Comparison of ENCODE assay signal across 8 cellular contexts in genomic region chr2:221571108-221571390, GRCh38. TPM values are rescaled to one million over a fixed set of nuclear protein-coding genes. Genes with fewer than 3 reads are reported as not detected.
DNase-seq lines count a peak whose midpoint lies in the region; ATAC-seq and TF ChIP-seq lines count a peak whose summit lies in the region.

No MANE protein-coding gene starts in this region.

- H3K36me3 ChIP-seq in BJ (ENCODE audit: control insufficient read depth, insufficient read depth, low read length) (no peaks in the 10 kb centered on the region), PC-3 (ENCODE audit: low read depth, low read length) (no peaks in the 10 kb centered on the region), muscle layer of duodenum (ENCODE audit: control insufficient read depth in 1 of 2, insufficient read depth in 2 of 2, low read length in 2 of 2) (no peaks in the 10 kb centered on the region)

- H3K27me3 ChIP-seq in BJ (ENCODE audit: control insufficient read depth, insufficient read depth, low read length) (no peaks in the 10 kb centered on the region), PC-3 (ENCODE audit: low read length) (peaks cover 22% of the 10 kb centered on the region), muscle layer of duodenum (ENCODE audit: low read depth, low read length) (peaks cover 28% of the 10 kb centered on the region)

- H3K27me3 Mint-ChIP-seq in chondrocyte (ENCODE audit: low read depth): peaks cover 21% of the 10 kb centered on the region

- no peak for DNase-seq in BJ (ENCODE audit: low read depth)
- no peak for DNase-seq in PC-3
- DNase-seq in chondrocyte (ENCODE audit: low spot score): no peak
- DNase-seq in mesenteric fat pad (ENCODE audit: low spot score): no peak
- DNase-seq in omental fat pad (ENCODE audit: low spot score): no peak
- no peak for DNase-seq in NCI-H2171 treated with DMSO at 0.1 percent for 48 hours (lab: John Stamatoyannopoulos, UW)

- TF ChIP-seq CTCF in BJ (IDR thresholded peaks at IDR 0.05; ENCODE audit: insufficient read depth, low read depth, low read length) (no peak), PC-3 (conservative IDR thresholded peaks at IDR 0.05; ENCODE audit: low read depth, low read length) (no peak), chondrocyte (IDR thresholded peaks at IDR 0.05) (no peak), omental fat pad (IDR thresholded peaks at IDR 0.05) (no peak)

- H3K4me2 ChIP-seq in PC-3 (ENCODE audit: low read length): peak overlapping the region; percentile 100

- no peaks in the 10 kb centered on the region for H3K9me3 Mint-ChIP-seq in chondrocyte (ENCODE audit: low read depth)

- BruUV-seq in PC-3 (replicated peaks; lab: Mats Ljungman, UMichigan): no TSS peak

- no peak overlapping the region; the same call in 1 of the 2 replicates for H2AFZ ChIP-seq in PC-3 (ENCODE audit: low read length)

- no peaks in the 10 kb centered on the region for H3K79me2 ChIP-seq in PC-3 (ENCODE audit: low read length)

- POLR2A ChIA-PET in BJ (lab: Charles Lee): interaction anchor here (0.6 kb wide), 2 partner anchors 149 to 564 kb away, joined by 4 to 10 read pairs; no protein-coding TSS in a partner anchor
- POLR2A ChIA-PET in PC-3 (lab: Charles Lee; ENCODE audit: unreplicated experiment): no interaction called here

- CTCF ChIA-PET in BJ (lab: Yijun Ruan, JAX): interaction anchor here (0.7 kb wide), 3 partner anchors 85 to 1531 kb away, joined by 4 read pairs; no protein-coding TSS in a partner anchor
- CTCF ChIA-PET in PC-3 (lab: Charles Lee): no interaction called here

- ATAC-seq in PC-3: no peak
- ATAC-seq in omental fat pad (ENCODE audit: low FRiP score): no peak
- no peak for ATAC-seq in GM19397 (IDR thresholded peaks at IDR 0.05; ENCODE audit: unreplicated experiment)

- H3K9me2 ChIP-seq in PC-3 (replicated peaks; ENCODE audit: low read length): no peaks in the 10 kb centered on the region

- no peaks in the 10 kb centered on the region for H3K9me3 ChIP-seq in PC-3 (ENCODE audit: low read length)
- H3K9me3 ChIP-seq in muscle layer of duodenum (ENCODE audit: control insufficient read depth in 1 of 2, low read length in 2 of 2): no peaks in the 10 kb centered on the region

- H3K36me3 Mint-ChIP-seq in chondrocyte (ENCODE audit: low read depth): no peaks in the 10 kb centered on the region

- peaks cover 18% of the 10 kb centered on the region; the same call in 1 of the 2 replicates for H3K4me1 ChIP-seq in PC-3 (ENCODE audit: insufficient read depth, low read length)
- H3K4me1 ChIP-seq in muscle layer of duodenum (ENCODE audit: control insufficient read depth in 1 of 2, insufficient read depth in 2 of 2, low read length in 2 of 2): peaks cover 0 to 38% of the 10 kb centered on the region in 2 donors

- H3K9ac ChIP-seq in PC-3 (ENCODE audit: low read length): no peak overlapping the region

- H4K20me1 ChIP-seq in PC-3 (ENCODE audit: low read length): no peaks in the 10 kb centered on the region

- H3K4me3 ChIP-seq in BJ (ENCODE audit: low read depth, low read length) (peak overlapping the region; percentile 57), PC-3 (ENCODE audit: low read length) (peak overlapping the region; percentile 96), muscle layer of duodenum (ENCODE audit: low read depth in 1 of 2, low read length in 2 of 2) (peak overlapping the region; percentile 78 to 96)

- H3K27ac ChIP-seq in PC-3 (ENCODE audit: low read length): no peak overlapping the region
- H3K27ac ChIP-seq in muscle layer of duodenum (ENCODE audit: low read length): no peak overlapping the region

- intact Hi-C loops in PC-3 (cut with micrococcal nuclease): loop anchor here (5.0 to 10.0 kb wide), 7 partner anchors 54 to 1294 kb away; no protein-coding TSS in a partner anchor

- H3K27ac Mint-ChIP-seq in chondrocyte (ENCODE audit: unreplicated experiment): no peak overlapping the region

- H3F3A ChIP-seq in PC-3 (ENCODE audit: low read length, unreplicated experiment): no peaks in the 10 kb centered on the region

- peak overlapping the region; percentile 92 for H3K4me3 Mint-ChIP-seq in chondrocyte (ENCODE audit: unreplicated experiment)

- peaks cover 37% of the 10 kb centered on the region for H3K4me1 Mint-ChIP-seq in chondrocyte (ENCODE audit: low read depth)

RNA-seq across cellular contexts. Expression of gene EPHA4, which starts 1.1 kb away (rescaled TPM):
- 57.2 and 63.2 TPM in 2 replicates for polyA plus RNA-seq in BJ (2011; rRNA removed)
- polyA minus RNA-seq in BJ (2011; rRNA and poly(A)+ RNA removed): 82.9 and 87.6 TPM in 2 replicates
- total RNA-seq in PC-3 (2014; rRNA removed) (3.3 and 3.6 TPM in 2 replicates), chondrocyte (3.9 to 6.8 TPM (median 5.5 TPM) in 3 replicates), mesenteric fat pad (23.1 TPM), omental fat pad (10 to 100 TPM; 18.5 to 43.0 (median 23.6) TPM)
